In the genomic region with DNA sequence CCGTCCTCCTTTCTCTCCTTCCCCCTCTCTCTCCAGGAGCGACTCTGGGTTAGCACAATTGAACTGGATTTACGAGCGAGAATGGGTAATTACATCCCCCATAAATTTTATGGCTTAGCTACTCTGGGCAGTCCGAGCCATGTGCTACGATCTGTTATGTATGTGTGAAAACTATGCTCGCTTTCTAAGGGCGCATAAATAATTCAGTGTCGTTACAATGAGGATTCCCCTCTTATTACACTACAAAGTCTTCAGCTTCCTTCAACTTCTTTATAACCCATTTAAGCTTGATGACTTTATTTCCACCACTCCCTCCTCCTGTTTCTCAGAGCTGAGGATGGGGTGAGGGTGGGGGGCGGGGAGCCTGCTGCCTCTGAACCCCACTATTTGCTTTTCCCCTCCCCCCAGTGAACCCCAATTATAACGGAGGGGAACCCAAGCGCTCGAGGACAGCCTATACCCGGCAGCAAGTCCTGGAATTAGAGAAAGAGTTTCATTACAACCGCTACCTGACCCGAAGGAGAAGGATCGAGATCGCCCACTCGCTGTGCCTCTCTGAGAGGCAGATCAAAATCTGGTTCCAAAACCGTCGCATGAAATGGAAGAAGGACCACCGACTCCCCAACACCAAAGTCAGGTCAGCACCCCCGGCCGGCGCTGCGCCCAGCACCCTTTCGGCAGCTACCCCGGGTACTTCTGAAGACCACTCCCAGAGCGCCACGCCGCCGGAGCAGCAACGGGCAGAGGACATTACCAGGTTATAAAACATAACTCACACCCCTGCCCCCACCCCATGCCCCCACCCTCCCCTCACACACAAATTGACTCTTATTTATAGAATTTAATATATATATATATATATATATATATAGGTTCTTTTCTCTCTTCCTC, we compare ENCODE assay signal across 11 cellular contexts. TPM values are rescaled to one million over a fixed set of nuclear protein-coding genes. Genes with fewer than 3 reads are reported as not detected.
A peak's percentile ranks its signal among the peaks of the same experiment; 100 is the strongest.
DNase-seq lines count a peak whose midpoint lies in the region; TF ChIP-seq lines count a peak whose summit lies in the region.
"Had no signal": no experiment of that assay in that cellular context is flagged by ENCODE, and none has a peak within 500 bp of the region (broad histone marks: within the 10 kb centered on the region; RNA-seq: fewer than 3 reads in every experiment).

No MANE protein-coding gene starts in this region.

- H3K4me3 Mint-ChIP-seq in CD4-positive, alpha-beta memory T cell: peak overlapping the region in 7 of 8 donors; percentile 26 to 78 (median 66)
- peak overlapping the region; percentile 50 for H3K4me3 Mint-ChIP-seq in dendritic cell treated with granulocyte-macrophage colony-stimulating factor and Interleukin-4, amounts not matched to agents 40 ng/mL and 50 ng/mL, for 4 days
- peak overlapping the region; percentile 93 for H3K4me3 Mint-ChIP-seq in progenitor cell of endocrine pancreas (ENCODE audit: low read depth)

- in situ Hi-C loops in G401 (cut with HindIII; ENCODE audit: low sequenced_read_pairs): no loop called here

- POLR2A ChIA-PET in CD4-positive, alpha-beta memory T cell (lab: Charles Lee; ENCODE audit: partially characterized antibody): interaction anchor here (0.9 kb wide), 1 partner anchor 13 kb away, joined by 5 read pairs; no protein-coding TSS in a partner anchor

- no peak overlapping the region for H3K4me3 ChIP-seq in CD4-positive, alpha-beta memory T cell (ENCODE audit: low read length in 2 of 2)
- peak overlapping the region; percentile 81 for H3K4me3 ChIP-seq in Jurkat, Clone E6-1 (ENCODE audit: low read length)

- no peak for DNase-seq in CD4-positive, alpha-beta memory T cell
- no peak for DNase-seq in Jurkat, Clone E6-1 (ENCODE audit: low read depth, low spot score)
- DNase-seq in progenitor cell of endocrine pancreas (ENCODE audit: low spot score, unreplicated experiment) (no peak), G401 (ENCODE audit: low spot score) (no peak), H4 (ENCODE audit: low spot score) (no peak), RPMI8226 (no peak)
- DNase-seq in stimulated activated CD8-positive, alpha-beta memory T cell treated with anti-CD3 and anti-CD28 coated beads, Interleukin-4, amount 100 ng/mL, for 48 hours: no peak
- DNase-seq: activated CD8-positive, alpha-beta memory T cell treated with anti-CD3 and anti-CD28 coated beads, Interleukin-2, amount 50 U/mL, for 48 hours; erythroblast; H9 had no signal

- H3K9me3 ChIP-seq in CD4-positive, alpha-beta memory T cell (ENCODE audit: control insufficient read depth in 1 of 2, low read length in 2 of 2): no peaks in the 10 kb centered on the region

- peaks cover 35% of the 10 kb centered on the region for H3K4me1 ChIP-seq in CD4-positive, alpha-beta memory T cell (ENCODE audit: insufficient read depth, low read length)

- H3K36me3 Mint-ChIP-seq in CD4-positive, alpha-beta memory T cell: no peaks in the 10 kb centered on the region
- no peaks in the 10 kb centered on the region for H3K36me3 Mint-ChIP-seq in dendritic cell treated with granulocyte-macrophage colony-stimulating factor and Interleukin-4, amounts not matched to agents 40 ng/mL and 50 ng/mL, for 4 days (ENCODE audit: low read depth)
- no peaks in the 10 kb centered on the region for H3K36me3 Mint-ChIP-seq in progenitor cell of endocrine pancreas (ENCODE audit: insufficient read depth)

- H3K27me3 ChIP-seq in CD4-positive, alpha-beta memory T cell (ENCODE audit: insufficient read depth, low read length): peaks cover 50% of the 10 kb centered on the region

- H3K9me3 Mint-ChIP-seq in CD4-positive, alpha-beta memory T cell: peaks cover 0 to 1% (median 0%) of the 10 kb centered on the region in 8 donors
- H3K9me3 Mint-ChIP-seq in dendritic cell treated with granulocyte-macrophage colony-stimulating factor and Interleukin-4, amounts not matched to agents 40 ng/mL and 50 ng/mL, for 4 days: no peaks in the 10 kb centered on the region
- no peaks in the 10 kb centered on the region for H3K9me3 Mint-ChIP-seq in progenitor cell of endocrine pancreas (ENCODE audit: low read depth)

- CTCF ChIA-PET in CD4-positive, alpha-beta memory T cell (lab: Charles Lee; ENCODE audit: partially characterized antibody): interaction anchor here (1.1 to 1.3 kb wide), 2 partner anchors 13 to 22 kb away, joined by 3 to 7 read pairs; a partner anchor contains a TSS

- peak overlapping the region in 2 of 7 donors; percentile 54 to 58 for H3K27ac Mint-ChIP-seq in CD4-positive, alpha-beta memory T cell
- no peak overlapping the region for H3K27ac Mint-ChIP-seq in dendritic cell treated with granulocyte-macrophage colony-stimulating factor and Interleukin-4, amounts not matched to agents 40 ng/mL and 50 ng/mL, for 4 days
- H3K27ac Mint-ChIP-seq in progenitor cell of endocrine pancreas: peak overlapping the region; percentile 92
- H3K27ac Mint-ChIP-seq: H9 had no signal

- intact Hi-C loops in CD4-positive, alpha-beta memory T cell (cut with micrococcal nuclease): no loop called here
- intact Hi-C loops in dendritic cell treated with granulocyte-macrophage colony-stimulating factor and Interleukin-4, amounts not matched to agents 40 ng/mL and 50 ng/mL, for 4 days (cut with micrococcal nuclease): no loop called here

- no peak overlapping the region for H3K27ac ChIP-seq in CD4-positive, alpha-beta memory T cell (ENCODE audit: low read depth, low read length)

- peaks cover 59 to 69% of the 10 kb centered on the region in 2 donors for H3K27me3 Mint-ChIP-seq in CD4-positive, alpha-beta memory T cell
- peaks cover 97% of the 10 kb centered on the region for H3K27me3 Mint-ChIP-seq in dendritic cell treated with granulocyte-macrophage colony-stimulating factor and Interleukin-4, amounts not matched to agents 40 ng/mL and 50 ng/mL, for 4 days
- H3K27me3 Mint-ChIP-seq in progenitor cell of endocrine pancreas: peaks cover 36% of the 10 kb centered on the region

- peaks cover 12 to 41% (median 26%) of the 10 kb centered on the region in 4 donors for H3K4me1 Mint-ChIP-seq in CD4-positive, alpha-beta memory T cell
- peaks cover 30% of the 10 kb centered on the region for H3K4me1 Mint-ChIP-seq in dendritic cell treated with granulocyte-macrophage colony-stimulating factor and Interleukin-4, amounts not matched to agents 40 ng/mL and 50 ng/mL, for 4 days (ENCODE audit: low read depth)
- H3K4me1 Mint-ChIP-seq in progenitor cell of endocrine pancreas (ENCODE audit: low read depth): peaks cover 65% of the 10 kb centered on the region

- no peak for TF ChIP-seq CTCF in progenitor cell of endocrine pancreas (IDR thresholded peaks at IDR 0.05; ENCODE audit: unreplicated experiment)

- no peaks in the 10 kb centered on the region for H3K36me3 ChIP-seq in CD4-positive, alpha-beta memory T cell (ENCODE audit: insufficient read depth, low read length)

RNA-seq across cellular contexts. Expression of a gene that starts 1.1 kb away (rescaled TPM):
- total RNA-seq in CD4-positive, alpha-beta memory T cell: not detected
- not detected for polyA plus RNA-seq in CD4-positive, alpha-beta memory T cell
- 7.3 TPM for polyA plus RNA-seq in Jurkat, Clone E6-1 (2012; ENCODE audit: insufficient read depth, insufficient read length)
- total RNA-seq in progenitor cell of endocrine pancreas: 19.6 and 19.8 TPM in 2 replicates
- 2.5 and 3.9 TPM in 2 replicates for total RNA-seq in G401 (2014; rRNA removed; shearing (Covaris generic))
- 0.37 and 1.9 TPM in 2 replicates for total RNA-seq in H4 (2014; rRNA removed; shearing (Covaris generic))
- total RNA-seq: H9 had no signal

RNA-seq across cellular contexts. Expression of a gene that starts 21.8 kb away (rescaled TPM):
- total RNA-seq in CD4-positive, alpha-beta memory T cell: not detected
- not detected for polyA plus RNA-seq in CD4-positive, alpha-beta memory T cell
- not detected for polyA plus RNA-seq in Jurkat, Clone E6-1 (2012; ENCODE audit: insufficient read depth, insufficient read length)
- total RNA-seq in progenitor cell of endocrine pancreas: 2.7 and 4.6 TPM in 2 replicates
- total RNA-seq in G401 (2014; rRNA removed; shearing (Covaris generic)): not detected in 2 replicates
- total RNA-seq in H4 (2014; rRNA removed; shearing (Covaris generic)): not detected in 2 replicates
- total RNA-seq: H9 had no signal

RNA-seq across cellular contexts. Expression of a gene that starts 26.4 kb away (rescaled TPM):
- total RNA-seq in CD4-positive, alpha-beta memory T cell: not detected
- polyA plus RNA-seq in CD4-positive, alpha-beta memory T cell: not detected
- polyA plus RNA-seq in Jurkat, Clone E6-1 (2012; ENCODE audit: insufficient read depth, insufficient read length): not detected
- 0.17 and 0.27 TPM in 2 replicates for total RNA-seq in progenitor cell of endocrine pancreas
- 3.7 and 4.1 TPM in 2 replicates for total RNA-seq in G401 (2014; rRNA removed; shearing (Covaris generic))
- 0.27 TPM in 2 replicates for total RNA-seq in H4 (2014; rRNA removed; shearing (Covaris generic))
- total RNA-seq: H9 had no signal

RNA-seq across cellular contexts. Expression of a gene that starts 45.9 kb away (rescaled TPM):
- total RNA-seq in CD4-positive, alpha-beta memory T cell: not detected
- not detected for polyA plus RNA-seq in CD4-positive, alpha-beta memory T cell
- 1.1 TPM for polyA plus RNA-seq in Jurkat, Clone E6-1 (2012; ENCODE audit: insufficient read depth, insufficient read length)
- not detected in 2 replicates for total RNA-seq in progenitor cell of endocrine pancreas
- total RNA-seq in G401 (2014; rRNA removed; shearing (Covaris generic)): 0.07 and 0.18 TPM in 2 replicates
- 0.45 TPM in 1 of 2 replicates, not detected in the other for total RNA-seq in H4 (2014; rRNA removed; shearing (Covaris generic))
- total RNA-seq: H9 had no signal

RNA-seq across cellular contexts. Expression of a gene that starts 54.7 kb away (rescaled TPM):
- total RNA-seq in CD4-positive, alpha-beta memory T cell: not detected
- not detected for polyA plus RNA-seq in CD4-positive, alpha-beta memory T cell
- 0.77 TPM for polyA plus RNA-seq in Jurkat, Clone E6-1 (2012; ENCODE audit: insufficient read depth, insufficient read length)
- total RNA-seq in progenitor cell of endocrine pancreas: not detected in 2 replicates
- total RNA-seq in G401 (2014; rRNA removed; shearing (Covaris generic)): 17.3 and 18.7 TPM in 2 replicates
- 2.4 and 5.6 TPM in 2 replicates for total RNA-seq in H4 (2014; rRNA removed; shearing (Covaris generic))
- total RNA-seq: H9 had no signal
